ENCODE assay signal across 13 cellular contexts in the genomic region with DNA sequence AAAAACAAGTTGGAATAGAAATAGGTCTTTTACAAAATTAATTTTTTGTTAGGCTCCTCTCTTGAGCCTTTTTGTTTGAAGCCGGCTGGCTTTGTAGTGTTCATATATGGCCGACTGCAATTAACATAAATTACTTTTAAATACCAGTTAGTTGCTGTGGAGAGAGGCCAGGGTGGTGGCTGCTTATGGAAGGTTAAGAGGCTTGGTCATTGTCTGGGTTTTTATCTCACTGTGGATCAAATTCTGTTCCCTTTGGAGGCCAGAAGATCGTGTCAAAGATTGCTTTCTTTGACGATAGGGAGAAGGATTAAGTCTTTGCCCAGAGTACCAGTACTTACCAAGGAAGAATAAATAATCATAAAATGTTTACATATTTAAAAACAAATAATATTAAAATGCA. TPM values are rescaled to one million over a fixed set of nuclear protein-coding genes. Genes with fewer than 3 reads are reported as not detected.
A peak's percentile ranks its signal among the peaks of the same experiment; 100 is the strongest.
DNase-seq lines count a peak whose midpoint lies in the region; ATAC-seq and TF ChIP-seq lines count a peak whose summit lies in the region.
"Had no signal": no experiment of that assay in that cellular context is flagged by ENCODE, and none has a peak within 500 bp of the region (broad histone marks: within the 10 kb centered on the region; RNA-seq: fewer than 3 reads in every experiment).

No MANE protein-coding gene starts in this region.

- intact Hi-C loops in adrenal gland (cut with DNase I): no loop called here
- intact Hi-C loops in psoas muscle (cut with DNase I): no loop called here
- intact Hi-C loops in ascending aorta (cut with DNase I): no loop called here

- no peak overlapping the region for H3K27ac ChIP-seq in HEK293 (ENCODE audit: extremely low read depth, low read depth, low read length)
- H3K27ac ChIP-seq in adrenal gland: peak overlapping the region in 4 of 5 donors; percentile 7 to 79 (median 54)
- peak overlapping the region; percentile 77 for H3K27ac ChIP-seq in psoas muscle
- H3K27ac ChIP-seq in ascending aorta: no peak overlapping the region
- H3K27ac ChIP-seq: PC-9 had no signal

- POLR2A ChIA-PET in HEK293 (lab: Yijun Ruan, JAX): interaction anchor here (0.6 kb wide), 1 partner anchor 923 kb away, joined by 5 read pairs; the partner anchor contains the start of gene MKS1

- TF ChIP-seq POLR2A in adrenal gland (IDR thresholded peaks at IDR 0.05): no peak

- CTCF ChIA-PET in HEK293 (lab: Yijun Ruan, JAX): interaction anchor here (0.6 to 0.8 kb wide), 2 partner anchors 171 to 1292 kb away, joined by 3 to 4 read pairs; no protein-coding TSS in a partner anchor

- TF ChIP-seq CTCF in HEK293 (tag by site-specific recombination; IDR thresholded peaks at IDR 0.05): no peak
- no peak for TF ChIP-seq CTCF in adrenal gland (IDR thresholded peaks at IDR 0.05)
- TF ChIP-seq CTCF in psoas muscle (IDR thresholded peaks at IDR 0.05): no peak
- no peak for TF ChIP-seq CTCF in ascending aorta (IDR thresholded peaks at IDR 0.05)

- H3K9me3 ChIP-seq in HEK293 (ENCODE audit: control insufficient read depth, insufficient read depth, low read depth, low read length) (no peaks in the 10 kb centered on the region), adrenal gland (replicated peaks in 1 of 3) (no peaks in the 10 kb centered on the region), psoas muscle (no peaks in the 10 kb centered on the region), ascending aorta (no peaks in the 10 kb centered on the region)

- H3K4me1 ChIP-seq in HEK293 (ENCODE audit: control insufficient read depth, insufficient read depth, low read length): peaks cover 27% of the 10 kb centered on the region
- peaks cover 7 to 18% of the 10 kb centered on the region in 2 donors for H3K4me1 ChIP-seq in adrenal gland (replicated peaks in 1 of 2)
- H3K4me1 ChIP-seq in psoas muscle: peaks cover 35% of the 10 kb centered on the region
- H3K4me1 ChIP-seq in ascending aorta: peaks cover 0 to 3% of the 10 kb centered on the region in 2 donors

- ATAC-seq in psoas muscle (no peak), GM21360 (IDR thresholded peaks at IDR 0.05; ENCODE audit: unreplicated experiment) (no peak), GM21390 (IDR thresholded peaks at IDR 0.05; ENCODE audit: unreplicated experiment) (no peak)
- ATAC-seq: heart right ventricle; stimulated activated naive CD8-positive, alpha-beta T cell treated with anti-CD3 and anti-CD28 coated beads, Interleukin-15, amount 100 ng/mL, for 72 hours had no signal

- WGBS in adrenal gland, 4 donors: 45 to 53% (median 49%) methylated on average over 4 of the region's 4 CpGs
- WGBS in psoas muscle, 3 donors: 45 to 64% (median 47%) methylated on average over 4 of the region's 4 CpGs

- H3K36me3 ChIP-seq in HEK293 (ENCODE audit: control insufficient read depth in 2 of 2, insufficient read depth in 1 of 2, low read length in 2 of 2) (peaks cover 15 to 26% of the 10 kb centered on the region in 2 experiments), adrenal gland (replicated peaks in 1 of 2) (peaks cover 0 to 8% of the 10 kb centered on the region in 2 donors), psoas muscle (ENCODE audit: insufficient read depth in 1 of 2, low read depth in 1 of 2) (peaks cover 0 to 4% of the 10 kb centered on the region in 2 donors), ascending aorta (peaks cover 4 to 12% of the 10 kb centered on the region in 2 donors)

- peak; percentile 85 for DNase-seq in NCI-H146 treated with DMSO at 0.1 percent for 48 hours (lab: John Stamatoyannopoulos, UW; ENCODE audit: unreplicated experiment)
- no peak for DNase-seq in adrenal gland
- DNase-seq in psoas muscle: no peak
- no peak for DNase-seq in ascending aorta (ENCODE audit: low spot score in 2 of 2)
- DNase-seq: amygdala; heart right ventricle; stimulated activated CD4-positive, alpha-beta T cell treated with anti-CD3 and anti-CD28 coated beads, Interleukin-4, amount 100 ng/mL, for 24 hours; stimulated activated naive CD8-positive, alpha-beta T cell treated with anti-CD3 and anti-CD28 coated beads, Interleukin-15, amount 100 ng/mL, for 72 hours had no signal

- H3K4me3 ChIP-seq in HEK293 (ENCODE audit: low read depth, low read length) (no peak overlapping the region), adrenal gland (no peak overlapping the region), psoas muscle (no peak overlapping the region), ascending aorta (no peak overlapping the region)
- H3K4me3 ChIP-seq: heart right ventricle, lung, PC-9 had no signal

- H3K27me3 ChIP-seq in adrenal gland (no peaks in the 10 kb centered on the region), psoas muscle (ENCODE audit: insufficient read depth in 3 of 3, low read length in 2 of 3) (no peaks in the 10 kb centered on the region), ascending aorta (no peaks in the 10 kb centered on the region)
- H3K27me3 ChIP-seq: heart right ventricle had no signal

TF ChIP-seq in HEK293, 187 proteins besides CTCF, POLR2A, EP300 and RAD21 (continues in another document):
- no peak for TF ChIP-seq ZNF658 (tag by site-specific recombination; IDR thresholded peaks at IDR 0.05)
- peak; percentile 25; the same call in 1 of the 2 replicates for TF ChIP-seq TCF7L2 (IDR thresholded peaks at IDR 0.05; ENCODE audit: borderline replicate concordance, low read depth, low read length)
- TF ChIP-seq ZNF449 (tag by site-specific recombination; IDR thresholded peaks at IDR 0.05): no peak
- TF ChIP-seq, protein P1, sequence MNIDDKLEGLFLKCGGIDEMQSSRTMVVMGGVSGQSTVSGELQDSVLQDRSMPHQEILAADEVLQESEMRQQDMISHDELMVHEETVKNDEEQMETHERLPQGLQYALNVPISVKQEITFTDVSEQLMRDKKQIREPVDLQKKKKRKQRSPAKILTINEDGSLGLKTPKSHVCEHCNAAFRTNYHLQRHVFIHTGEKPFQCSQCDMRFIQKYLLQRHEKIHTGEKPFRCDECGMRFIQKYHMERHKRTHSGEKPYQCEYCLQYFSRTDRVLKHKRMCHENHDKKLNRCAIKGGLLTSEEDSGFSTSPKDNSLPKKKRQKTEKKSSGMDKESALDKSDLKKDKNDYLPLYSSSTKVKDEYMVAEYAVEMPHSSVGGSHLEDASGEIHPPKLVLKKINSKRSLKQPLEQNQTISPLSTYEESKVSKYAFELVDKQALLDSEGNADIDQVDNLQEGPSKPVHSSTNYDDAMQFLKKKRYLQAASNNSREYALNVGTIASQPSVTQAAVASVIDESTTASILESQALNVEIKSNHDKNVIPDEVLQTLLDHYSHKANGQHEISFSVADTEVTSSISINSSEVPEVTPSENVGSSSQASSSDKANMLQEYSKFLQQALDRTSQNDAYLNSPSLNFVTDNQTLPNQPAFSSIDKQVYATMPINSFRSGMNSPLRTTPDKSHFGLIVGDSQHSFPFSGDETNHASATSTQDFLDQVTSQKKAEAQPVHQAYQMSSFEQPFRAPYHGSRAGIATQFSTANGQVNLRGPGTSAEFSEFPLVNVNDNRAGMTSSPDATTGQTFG (tag by site-specific recombination; IDR thresholded peaks at IDR 0.05; ENCODE audit: borderline replicate concordance): no peak
- no peak for TF ChIP-seq YY1 (tag by site-specific recombination; IDR thresholded peaks at IDR 0.05)
- no peak for TF ChIP-seq ZNF423 (tag by site-specific recombination; IDR thresholded peaks at IDR 0.05)
- peak; percentile 56 for TF ChIP-seq SP7 (tag by site-specific recombination; IDR thresholded peaks at IDR 0.05)
- no peak for TF ChIP-seq ATF2 (tag by site-specific recombination; IDR thresholded peaks at IDR 0.05; ENCODE audit: low read depth)
- TF ChIP-seq ZXDB (tag by site-specific recombination; IDR thresholded peaks at IDR 0.05): 0 out of 2 replicates have a peak, but pooled peaks have one; percentile 21
- TF ChIP-seq ZNF521 (tag by site-specific recombination; IDR thresholded peaks at IDR 0.05): no peak
- TF ChIP-seq ZNF140 (tag by site-specific recombination; IDR thresholded peaks at IDR 0.05): no peak
- TF ChIP-seq, protein P2, sequence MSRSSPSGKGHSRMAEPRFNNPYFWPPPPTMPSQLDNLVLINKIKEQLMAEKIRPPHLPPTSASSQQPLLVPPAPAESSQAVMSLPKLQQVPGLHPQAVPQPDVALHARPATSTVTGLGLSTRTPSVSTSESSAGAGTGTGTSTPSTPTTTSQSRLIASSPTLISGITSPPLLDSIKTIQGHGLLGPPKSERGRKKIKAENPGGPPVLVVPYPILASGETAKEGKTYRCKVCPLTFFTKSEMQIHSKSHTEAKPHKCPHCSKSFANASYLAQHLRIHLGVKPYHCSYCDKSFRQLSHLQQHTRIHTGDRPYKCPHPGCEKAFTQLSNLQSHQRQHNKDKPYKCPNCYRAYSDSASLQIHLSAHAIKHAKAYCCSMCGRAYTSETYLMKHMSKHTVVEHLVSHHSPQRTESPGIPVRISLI (tag by site-specific recombination; IDR thresholded peaks at IDR 0.05): no peak
- no peak for TF ChIP-seq EGR2 (tag by site-specific recombination; IDR thresholded peaks at IDR 0.05; ENCODE audit: low read depth)
- no peak for TF ChIP-seq ZNF626 (tag by site-specific recombination; IDR thresholded peaks at IDR 0.05)

RNA-seq across cellular contexts. Expression of gene MSI2, which starts 39.9 kb away (rescaled TPM):
- 100 to 1,000 TPM in 6 of 8 donors, 10 to 100 TPM in 2; 62.6 to 411 (median 170) TPM for total RNA-seq in adrenal gland
- polyA plus RNA-seq in adrenal gland: 100 to 1,000 TPM in 1 of 3 donors, 10 to 100 TPM in 2; 32.6 to 360 (median 36.7) TPM
- 100 to 1,000 TPM in 2 of 4 donors, 10 to 100 TPM in 2; 87.1 to 133 (median 110) TPM for total RNA-seq in psoas muscle
- 10 to 100 TPM; 37.6 to 85.8 (median 50.2) TPM for polyA plus RNA-seq in psoas muscle
- 11.7 TPM for total RNA-seq in ascending aorta

Comparison
In these comparisons a context has a peak if more than half of its experiments do, and no peak if none do; other contexts are left out.
1. H3K27ac ChIP-seq: peak in adrenal gland (4 of 5) and psoas muscle (single experiment); none in HEK293 (single experiment) and ascending aorta (0 of 2).